In the genomic region with DNA sequence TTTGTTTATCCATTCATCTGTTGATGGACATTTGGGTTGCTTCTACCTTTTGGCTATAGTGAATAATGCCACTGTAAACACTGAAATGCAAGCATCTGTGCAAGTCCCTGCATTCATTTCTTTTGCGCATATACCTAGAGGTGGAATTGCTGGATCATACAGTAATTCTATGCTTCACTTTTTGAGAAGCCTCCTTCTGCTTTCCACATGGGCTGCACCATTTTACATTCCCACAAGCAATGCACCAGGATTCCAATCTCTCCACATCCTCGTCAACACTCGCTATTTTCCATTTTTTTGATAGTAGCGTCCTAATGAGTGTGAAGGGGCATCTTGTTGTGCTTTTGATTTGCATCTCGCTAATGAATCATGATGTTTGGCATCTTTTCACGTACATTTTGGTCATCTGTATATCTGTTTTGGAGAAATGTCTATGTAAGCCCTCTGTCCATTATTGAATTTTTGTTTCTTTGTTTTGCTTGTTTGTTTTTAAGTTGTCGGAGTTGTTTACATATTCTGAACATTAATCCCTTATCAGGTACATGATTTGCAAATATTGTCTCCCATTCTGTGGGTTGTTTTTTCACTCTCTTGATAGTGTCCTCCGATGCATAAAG, we compare ENCODE assay signal across 29 cellular contexts.
"Had no signal": no experiment of that assay in that cellular context is flagged by ENCODE, and none has a peak within 500 bp of the region (broad histone marks: within the 10 kb centered on the region; RNA-seq: fewer than 3 reads in every experiment).

No MANE protein-coding gene starts in this region.

- H3K9me3 Mint-ChIP-seq: dendritic cell treated with granulocyte-macrophage colony-stimulating factor and Interleukin-4, amounts not matched to agents 40 ng/mL and 50 ng/mL, for 4 days; effector memory CD8-positive, alpha-beta T cell; endodermal cell had no signal

- H3K27me3 ChIP-seq: colonic mucosa had no signal

- H3K4me1 Mint-ChIP-seq: endodermal cell had no signal

- H3K4me2 ChIP-seq: hepatocyte had no signal

- ATAC-seq: effector memory CD8-positive, alpha-beta T cell; esophagus mucosa; foreskin keratinocyte; gastrocnemius medialis; gastroesophageal sphincter; heart left ventricle; heart right ventricle had no signal

- H3K4me3 Mint-ChIP-seq: dendritic cell treated with granulocyte-macrophage colony-stimulating factor and Interleukin-4, amounts not matched to agents 40 ng/mL and 50 ng/mL, for 4 days; effector memory CD8-positive, alpha-beta T cell; endodermal cell had no signal

- H3K27ac ChIP-seq: colonic mucosa, coronary artery, dorsolateral prefrontal cortex, epithelial cell of prostate, esophagus muscularis mucosa, esophagus squamous epithelium, foreskin keratinocyte, gastrocnemius medialis, gastroesophageal sphincter, heart left ventricle, heart right ventricle, hepatocyte had no signal

- H3K4me3 ChIP-seq: colonic mucosa, coronary artery, dorsolateral prefrontal cortex, esophagus muscularis mucosa, esophagus squamous epithelium, gastrocnemius medialis, gastroesophageal sphincter, heart left ventricle, heart right ventricle, hepatocyte had no signal

- H3K27ac Mint-ChIP-seq: dendritic cell treated with granulocyte-macrophage colony-stimulating factor and Interleukin-4, amounts not matched to agents 40 ng/mL and 50 ng/mL, for 4 days; effector memory CD8-positive, alpha-beta T cell; endodermal cell had no signal

- H3K4me1 ChIP-seq: colonic mucosa, esophagus muscularis mucosa, foreskin keratinocyte, gastrocnemius medialis, gastroesophageal sphincter, heart left ventricle, heart right ventricle had no signal

- DNase-seq: colonic mucosa; cortex of kidney; dermis blood vessel endothelial cell; dorsolateral prefrontal cortex; effector CD4-positive, alpha-beta T cell; effector CD8-positive, alpha-beta T cell; effector memory CD4-positive, alpha-beta T cell; effector memory CD8-positive, alpha-beta T cell; endodermal cell; erythroblast; esophagus squamous epithelium; foreskin fibroblast; foreskin keratinocyte; foreskin melanocyte; gastrocnemius medialis; glutamatergic neuron; head of caudate nucleus; heart left ventricle; heart right ventricle had no signal

- H2AFZ ChIP-seq: hepatocyte had no signal

- H3K36me3 ChIP-seq: colonic mucosa, esophagus muscularis mucosa, esophagus squamous epithelium, gastrocnemius medialis, gastroesophageal sphincter, heart left ventricle, heart right ventricle had no signal

- H3K9me3 ChIP-seq: colonic mucosa, esophagus muscularis mucosa, esophagus squamous epithelium, gastrocnemius medialis, gastroesophageal sphincter, heart left ventricle, heart right ventricle had no signal

- FAIRE-seq: endometrium, endothelial cell of umbilical vein, frontal cortex had no signal

- H3K79me2 ChIP-seq: hepatocyte had no signal
